In genomic region chr15:74347757-74348250, GRCh38 we compare ENCODE assay signal across 28 cellular contexts. TPM values are rescaled to one million over a fixed set of nuclear protein-coding genes. Genes with fewer than 3 reads are reported as not detected.
"Had no signal": no experiment of that assay in that cellular context is flagged by ENCODE, and none has a peak within 500 bp of the region (broad histone marks: within the 10 kb centered on the region; RNA-seq: fewer than 3 reads in every experiment).

No MANE protein-coding gene starts in this region.

- H3K9me3 ChIP-seq: body of pancreas, esophagus squamous epithelium, gastroesophageal sphincter had no signal

- DNase-seq: activated CD4-positive, alpha-beta memory T cell treated with anti-CD3 and anti-CD28 coated beads for 36 hours; activated CD4-positive, alpha-beta T cell treated with anti-CD3 and anti-CD28 coated beads for 36 hours; activated CD4-positive, alpha-beta T cell treated with anti-CD3 and anti-CD28 coated beads, Interleukin-2, amount 10 ng/mL, durations not matched to agents 24 days and 14 days; activated CD8-positive, alpha-beta memory T cell treated with anti-CD3 and anti-CD28 coated beads, Interleukin-2, amount 10 ng/mL, durations not matched to agents 7 days and 5 days; activated CD8-positive, alpha-beta memory T cell treated with anti-CD3 and anti-CD28 coated beads, Interleukin-2, amount 50 U/mL, for 4 hours; activated CD8-positive, alpha-beta T cell treated with anti-CD3 and anti-CD28 coated beads, Interleukin-2, amount 10 ng/mL, durations not matched to agents 7 days and 5 days; activated gamma-delta T cell treated with Interleukin-2 at 50 U/mL for 16 hours; activated naive CD4-positive, alpha-beta T cell treated with anti-CD3 and anti-CD28 coated beads, Interleukin-2, amount 50 U/mL, for 16 hours; activated naive CD4-positive, alpha-beta T cell treated with Interleukin-2 at 50 U/mL for 16 hours; activated T-cell treated with anti-CD3 and anti-CD28 coated beads, Interleukin-2, amount 50 U/mL, for 1 hour; activated T-cell treated with anti-CD3 and anti-CD28 coated beads, Interleukin-2, amount 50 U/mL, for 48 hours; amygdala; body of pancreas; caudate nucleus; cortex of kidney; dermis blood vessel endothelial cell; effector CD8-positive, alpha-beta T cell; esophagus squamous epithelium; foreskin melanocyte; T-helper 1 cell; T-helper 17 cell; T1000 had no signal

- H3K27me3 ChIP-seq: body of pancreas had no signal

- H3K36me3 ChIP-seq: esophagus squamous epithelium, gastroesophageal sphincter had no signal

- H3K4me3 ChIP-seq: body of pancreas, esophagus squamous epithelium, gastroesophageal sphincter had no signal

- H3K4me1 ChIP-seq: body of pancreas, gastroesophageal sphincter had no signal

- H3K27ac ChIP-seq: body of pancreas, epithelial cell of prostate, gastroesophageal sphincter had no signal

RNA-seq across cellular contexts. Expression of gene CYP11A1, which starts 19.6 kb away (rescaled TPM):
- total RNA-seq: activated CD4-positive, alpha-beta T cell treated with anti-CD3 and anti-CD28 coated beads for 36 hours; activated CD4-positive, alpha-beta T cell treated with anti-CD3 and anti-CD28 coated beads, Interleukin-2, amount 10 ng/mL, durations not matched to agents 24 days and 14 days; activated CD8-positive, alpha-beta T cell treated with anti-CD3 and anti-CD28 coated beads, Interleukin-2, amount 10 ng/mL, durations not matched to agents 7 days and 5 days; activated T-helper 1 cell treated with anti-CD3 and anti-CD28 coated beads, Interleukin-12 subunit alpha, Interleukin-12 subunit beta, Interleukin-2, Interleukin-4 antibody, amounts not matched to agents 30 ng/mL and 10 ng/mL and 1 ng/mL, durations not matched to agents 14 hours and 24 hours and 36 hours; activated T-helper 2 cell treated with anti-CD3 and anti-CD28 coated beads, Interferon-gamma antibody, Interleukin-2, Interleukin-4, amounts not matched to agents 10 μg/mL and 5 μg/mL and 100 μg/mL, durations not matched to agents 14 hours and 24 hours and 36 hours; dermis blood vessel endothelial cell; endothelial cell of umbilical vein; glomerular endothelial cell; T-helper 17 cell had no signal
